11 cellular contexts compared by ENCODE assay signal in the genomic region with DNA sequence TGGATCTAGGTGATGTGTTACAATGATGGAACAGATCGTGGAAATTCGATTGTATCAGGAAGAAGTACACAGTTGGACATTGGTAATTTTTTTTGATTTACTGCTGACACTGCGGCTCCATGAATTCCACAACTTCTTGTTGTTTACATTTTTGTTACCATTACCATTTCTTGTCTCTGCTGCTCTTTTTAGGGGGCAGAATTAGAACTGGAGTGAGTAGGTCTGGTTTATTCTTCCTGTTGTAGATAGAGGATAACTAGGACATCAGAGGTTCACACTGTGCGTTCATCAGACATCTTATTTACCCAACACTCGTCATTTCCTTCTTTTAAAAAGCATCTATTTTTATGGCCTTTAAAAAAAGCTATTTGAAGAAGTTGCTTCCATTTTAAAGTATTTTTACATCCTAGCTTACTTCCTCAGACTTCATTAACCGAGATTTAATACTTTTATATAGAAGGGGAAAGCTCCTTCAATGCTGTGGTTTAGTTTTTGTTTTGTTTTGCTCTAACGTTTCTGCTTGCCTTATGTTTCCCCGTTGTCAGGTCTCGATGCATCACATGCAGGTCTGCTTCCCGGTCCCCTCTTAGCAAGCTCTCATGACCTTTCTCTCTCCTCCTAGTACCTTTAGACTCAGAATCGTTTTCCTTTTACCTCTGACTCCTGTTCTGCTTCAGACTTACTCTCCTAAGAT.
DNase-seq lines count a peak whose midpoint lies in the region; ATAC-seq lines count a peak whose summit lies in the region.
"Had no signal": no experiment of that assay in that cellular context is flagged by ENCODE, and none has a peak within 500 bp of the region (broad histone marks: within the 10 kb centered on the region; RNA-seq: fewer than 3 reads in every experiment).

No MANE protein-coding gene starts in this region.

- peak overlapping the region; percentile 2 for H3K27ac Mint-ChIP-seq in activated naive CD4-positive, alpha-beta T cell treated with anti-CD3 and anti-CD28 coated beads, Interleukin-2, amount 10 ng/mL, durations not matched to agents 7 days and 5 days
- peak overlapping the region; percentile 50 for H3K27ac Mint-ChIP-seq in activated naive CD8-positive, alpha-beta T cell
- H3K27ac Mint-ChIP-seq in stimulated activated memory B cell treated with anti-CD40 and anti-IgM and Interleukin-4, amounts not matched to agents 10 μg/mL and 1 μg/mL and 100 μg/mL, for 72 hours, result peak overlapping the region; percentile 87

- no peaks in the 10 kb centered on the region for H3K27me3 Mint-ChIP-seq in activated naive CD4-positive, alpha-beta T cell treated with anti-CD3 and anti-CD28 coated beads, Interleukin-2, amount 10 ng/mL, durations not matched to agents 7 days and 5 days
- no peaks in the 10 kb centered on the region for H3K27me3 Mint-ChIP-seq in activated naive CD8-positive, alpha-beta T cell
- no peaks in the 10 kb centered on the region for H3K27me3 Mint-ChIP-seq in stimulated activated memory B cell treated with anti-CD40 and anti-IgM and Interleukin-4, amounts not matched to agents 10 μg/mL and 1 μg/mL and 100 μg/mL, for 72 hours

- H3K4me1 Mint-ChIP-seq in activated naive CD4-positive, alpha-beta T cell treated with anti-CD3 and anti-CD28 coated beads, Interleukin-2, amount 10 ng/mL, durations not matched to agents 7 days and 5 days, result peaks cover 35% of the 10 kb centered on the region
- peaks cover 65% of the 10 kb centered on the region for H3K4me1 Mint-ChIP-seq in activated naive CD8-positive, alpha-beta T cell (ENCODE audit: low read depth)
- peaks cover 76% of the 10 kb centered on the region for H3K4me1 Mint-ChIP-seq in stimulated activated memory B cell treated with anti-CD40 and anti-IgM and Interleukin-4, amounts not matched to agents 10 μg/mL and 1 μg/mL and 100 μg/mL, for 72 hours

- CTCF ChIA-PET in activated naive CD4-positive, alpha-beta T cell treated with anti-CD3 and anti-CD28 coated beads, Interleukin-2, amount 10 ng/mL, durations not matched to agents 7 days and 5 days (lab: Charles Lee), result interaction anchor here (0.6 kb wide), 1 partner anchor 383 kb away, joined by 3 read pairs; no protein-coding TSS in a partner anchor

- no peaks in the 10 kb centered on the region for H3K9me3 Mint-ChIP-seq in activated naive CD4-positive, alpha-beta T cell treated with anti-CD3 and anti-CD28 coated beads, Interleukin-2, amount 10 ng/mL, durations not matched to agents 7 days and 5 days
- H3K9me3 Mint-ChIP-seq in activated naive CD8-positive, alpha-beta T cell (ENCODE audit: low read depth), result no peaks in the 10 kb centered on the region
- H3K9me3 Mint-ChIP-seq in stimulated activated memory B cell treated with anti-CD40 and anti-IgM and Interleukin-4, amounts not matched to agents 10 μg/mL and 1 μg/mL and 100 μg/mL, for 72 hours, result peaks cover 4% of the 10 kb centered on the region

- DNase-seq in activated naive CD4-positive, alpha-beta T cell treated with anti-CD3 and anti-CD28 coated beads, Interleukin-2, amount 10 ng/mL, durations not matched to agents 7 days and 5 days, result no peak
- no peak for DNase-seq in activated naive CD4-positive, alpha-beta T cell (lab: John Stamatoyannopoulos, UW)
- DNase-seq in OCI-M1 (lab: John Stamatoyannopoulos, UW) (no peak), NCI-H146 treated with DMSO at 0.1 percent for 48 hours (lab: John Stamatoyannopoulos, UW; ENCODE audit: unreplicated experiment) (no peak)
- DNase-seq: ACHN, amniotic stem cell, esophagus squamous epithelium had no signal

- H3K36me3 Mint-ChIP-seq in activated naive CD4-positive, alpha-beta T cell treated with anti-CD3 and anti-CD28 coated beads, Interleukin-2, amount 10 ng/mL, durations not matched to agents 7 days and 5 days, result peaks cover 16% of the 10 kb centered on the region
- peaks cover 7% of the 10 kb centered on the region for H3K36me3 Mint-ChIP-seq in activated naive CD8-positive, alpha-beta T cell
- peaks cover 28% of the 10 kb centered on the region for H3K36me3 Mint-ChIP-seq in stimulated activated memory B cell treated with anti-CD40 and anti-IgM and Interleukin-4, amounts not matched to agents 10 μg/mL and 1 μg/mL and 100 μg/mL, for 72 hours

- ATAC-seq in HG02798 (IDR thresholded peaks at IDR 0.05; ENCODE audit: poor library complexity, unreplicated experiment), result peak; percentile 60
- ATAC-seq in stimulated activated memory B cell treated with anti-CD40 and anti-IgM and Interleukin-4, amounts not matched to agents 10 μg/mL and 1 μg/mL and 100 μg/mL, for 72 hours, result no peak
- ATAC-seq in HG03095 (IDR thresholded peaks at IDR 0.05; ENCODE audit: unreplicated experiment), result no peak

- no peak overlapping the region for H3K4me3 Mint-ChIP-seq in activated naive CD4-positive, alpha-beta T cell treated with anti-CD3 and anti-CD28 coated beads, Interleukin-2, amount 10 ng/mL, durations not matched to agents 7 days and 5 days
- peak overlapping the region; percentile 18 for H3K4me3 Mint-ChIP-seq in activated naive CD8-positive, alpha-beta T cell
- H3K4me3 Mint-ChIP-seq in stimulated activated memory B cell treated with anti-CD40 and anti-IgM and Interleukin-4, amounts not matched to agents 10 μg/mL and 1 μg/mL and 100 μg/mL, for 72 hours, result peak overlapping the region; percentile 67

Comparison
In these comparisons a context has a peak if more than half of its experiments do, and no peak if none do; other contexts are left out.
1. H3K27ac Mint-ChIP-seq: peak in every context shown above with its lines; median percentile 87 in stimulated activated memory B cell treated with anti-CD40 and anti-IgM and Interleukin-4, amounts not matched to agents 10 μg/mL and 1 μg/mL and 100 μg/mL, for 72 hours; 50 in activated naive CD8-positive, alpha-beta T cell; 2 in activated naive CD4-positive, alpha-beta T cell treated with anti-CD3 and anti-CD28 coated beads, Interleukin-2, amount 10 ng/mL, durations not matched to agents 7 days and 5 days.